In the genomic region with DNA sequence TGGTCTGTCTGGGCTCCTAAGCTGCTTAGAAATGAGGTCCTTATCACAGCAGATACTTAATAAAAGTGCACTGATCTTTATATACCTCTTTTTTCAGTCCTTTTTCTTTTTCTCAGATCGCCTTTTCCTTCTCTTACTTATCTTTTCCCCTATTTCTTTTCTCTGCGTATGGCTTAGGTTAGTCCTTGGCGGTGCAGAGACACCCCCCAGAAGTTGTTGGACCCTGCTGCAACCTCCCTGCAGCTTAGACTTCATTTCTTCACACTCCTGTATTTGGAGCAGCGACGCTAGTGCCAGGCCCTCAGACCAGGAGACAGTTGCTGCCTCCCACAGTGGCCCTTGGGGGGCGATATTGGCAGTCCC, we compare ENCODE assay signal across 8 cellular contexts.
DNase-seq lines count a peak whose midpoint lies in the region; ATAC-seq and TF ChIP-seq lines count a peak whose summit lies in the region.

No MANE protein-coding gene starts in this region.

- H4K20me1 ChIP-seq in GM23338 (replicated peaks; ENCODE audit: insufficient read depth), result peaks cover 17% of the 10 kb centered on the region

- H3K4me1 Mint-ChIP-seq in GM23338, result peaks cover 21% of the 10 kb centered on the region
- H3K4me1 Mint-ChIP-seq in activated T-helper 1 cell treated with anti-CD3 and anti-CD28 coated beads, Interleukin-12 subunit alpha, Interleukin-12 subunit beta, Interleukin-2, Interleukin-4 antibody, amounts not matched to agents 30 ng/mL and 10 ng/mL and 1 ng/mL, durations not matched to agents 14 hours and 24 hours and 36 hours (ENCODE audit: low read depth), result peaks cover 48% of the 10 kb centered on the region
- peaks cover 43 to 72% of the 10 kb centered on the region in 2 donors for H3K4me1 Mint-ChIP-seq in stimulated activated naive B cell treated with anti-CD40 and anti-IgM and Interleukin-4, amounts not matched to agents 10 μg/mL and 1 μg/mL and 100 μg/mL, for 72 hours

- H3K4me1 ChIP-seq in GM23338 (ENCODE audit: insufficient read depth) (peaks cover 11% of the 10 kb centered on the region), right cardiac atrium (ENCODE audit: control insufficient read depth, insufficient read depth, low read length) (peaks cover 12% of the 10 kb centered on the region)

- H3K36me3 ChIP-seq in GM23338 (ENCODE audit: insufficient read depth), result no peaks in the 10 kb centered on the region

- H3K79me2 ChIP-seq in GM23338 (replicated peaks; ENCODE audit: insufficient read depth), result no peaks in the 10 kb centered on the region

- H3K4me3 Mint-ChIP-seq in GM23338, result peak overlapping the region; percentile 61
- peak overlapping the region; percentile 73 for H3K4me3 Mint-ChIP-seq in activated T-helper 1 cell treated with anti-CD3 and anti-CD28 coated beads, Interleukin-12 subunit alpha, Interleukin-12 subunit beta, Interleukin-2, Interleukin-4 antibody, amounts not matched to agents 30 ng/mL and 10 ng/mL and 1 ng/mL, durations not matched to agents 14 hours and 24 hours and 36 hours
- H3K4me3 Mint-ChIP-seq in stimulated activated naive B cell treated with anti-CD40 and anti-IgM and Interleukin-4, amounts not matched to agents 10 μg/mL and 1 μg/mL and 100 μg/mL, for 72 hours, result peak overlapping the region; percentile 76 to 78

- H2AFZ ChIP-seq in GM23338, result no peak overlapping the region

- peaks cover 8% of the 10 kb centered on the region for H3F3A ChIP-seq in GM23338 (replicated peaks; ENCODE audit: low read depth)

- H3K36me3 Mint-ChIP-seq in GM23338 (ENCODE audit: low read depth), result no peaks in the 10 kb centered on the region; the same call in 2 of the 3 replicates
- peaks cover 12% of the 10 kb centered on the region for H3K36me3 Mint-ChIP-seq in activated T-helper 1 cell treated with anti-CD3 and anti-CD28 coated beads, Interleukin-12 subunit alpha, Interleukin-12 subunit beta, Interleukin-2, Interleukin-4 antibody, amounts not matched to agents 30 ng/mL and 10 ng/mL and 1 ng/mL, durations not matched to agents 14 hours and 24 hours and 36 hours (ENCODE audit: low read depth)
- H3K36me3 Mint-ChIP-seq in stimulated activated naive B cell treated with anti-CD40 and anti-IgM and Interleukin-4, amounts not matched to agents 10 μg/mL and 1 μg/mL and 100 μg/mL, for 72 hours, result peaks cover 2 to 8% of the 10 kb centered on the region in 2 donors

- no peak overlapping the region for H3K27ac ChIP-seq in GM23338 (ENCODE audit: low read depth)
- H3K27ac ChIP-seq in right cardiac atrium (ENCODE audit: low read length), result peak overlapping the region; percentile 91

- H3K9me3 Mint-ChIP-seq in GM23338, result no peaks in the 10 kb centered on the region
- no peaks in the 10 kb centered on the region for H3K9me3 Mint-ChIP-seq in activated T-helper 1 cell treated with anti-CD3 and anti-CD28 coated beads, Interleukin-12 subunit alpha, Interleukin-12 subunit beta, Interleukin-2, Interleukin-4 antibody, amounts not matched to agents 30 ng/mL and 10 ng/mL and 1 ng/mL, durations not matched to agents 14 hours and 24 hours and 36 hours
- no peaks in the 10 kb centered on the region for H3K9me3 Mint-ChIP-seq in stimulated activated naive B cell treated with anti-CD40 and anti-IgM and Interleukin-4, amounts not matched to agents 10 μg/mL and 1 μg/mL and 100 μg/mL, for 72 hours

- peak; percentile 80 to 83 for TF ChIP-seq CTCF in GM23338 (conservative IDR thresholded peaks at IDR 0.05; ENCODE audit: low read depth in 2 of 2)

- H3K27me3 ChIP-seq in GM23338 (ENCODE audit: insufficient read depth) (peaks cover 20% of the 10 kb centered on the region), right cardiac atrium (ENCODE audit: control insufficient read depth, insufficient read depth) (no peaks in the 10 kb centered on the region)

- no peaks in the 10 kb centered on the region for H3K9me3 ChIP-seq in right cardiac atrium (ENCODE audit: control insufficient read depth, low read length)

- ATAC-seq in GM23338 (no peak), right cardiac atrium (no peak), GM19452 (IDR thresholded peaks at IDR 0.05; ENCODE audit: unreplicated experiment) (no peak)
- no peak for ATAC-seq in stimulated activated naive B cell treated with anti-CD40 and anti-IgM and Interleukin-4, amounts not matched to agents 10 μg/mL and 1 μg/mL and 100 μg/mL, for 72 hours (replicated peaks)

- H3K4me3 ChIP-seq in GM23338 (no peak overlapping the region), right cardiac atrium (ENCODE audit: low read length) (peak overlapping the region; percentile 6)

- WGBS in right cardiac atrium, result 37% methylated on average over 6 of the region's 6 CpGs

- no peak overlapping the region for H3K27ac Mint-ChIP-seq in GM23338
- peak overlapping the region; percentile 99 for H3K27ac Mint-ChIP-seq in activated T-helper 1 cell treated with anti-CD3 and anti-CD28 coated beads, Interleukin-12 subunit alpha, Interleukin-12 subunit beta, Interleukin-2, Interleukin-4 antibody, amounts not matched to agents 30 ng/mL and 10 ng/mL and 1 ng/mL, durations not matched to agents 14 hours and 24 hours and 36 hours
- peak overlapping the region; percentile 99 for H3K27ac Mint-ChIP-seq in stimulated activated naive B cell treated with anti-CD40 and anti-IgM and Interleukin-4, amounts not matched to agents 10 μg/mL and 1 μg/mL and 100 μg/mL, for 72 hours

- intact Hi-C loops in activated T-helper 1 cell treated with anti-CD3 and anti-CD28 coated beads, Interleukin-12 subunit alpha, Interleukin-12 subunit beta, Interleukin-2, Interleukin-4 antibody, amounts not matched to agents 30 ng/mL and 10 ng/mL and 1 ng/mL, durations not matched to agents 14 hours and 24 hours and 36 hours (cut with micrococcal nuclease), result loop anchor here (1.0 to 5.0 kb wide), 7 partner anchors 56 to 252 kb away; partner anchors contain the start of genes CENPV, NCOR1 and UBB
- intact Hi-C loops in right cardiac atrium (cut with DNase I), result no loop called here

- no peaks in the 10 kb centered on the region for H3K9me2 ChIP-seq in GM23338 (ENCODE audit: insufficient read depth)

- no peak for DNase-seq in GM23338 (ENCODE audit: low spot score)
- no peak for DNase-seq in activated T-helper 1 cell treated with anti-CD3 and anti-CD28 coated beads, Interleukin-12 subunit alpha, Interleukin-12 subunit beta, Interleukin-2, Interleukin-4 antibody, amounts not matched to agents 30 ng/mL and 10 ng/mL and 1 ng/mL, durations not matched to agents 14 hours and 24 hours and 36 hours (ENCODE audit: low spot score)
- no peak for DNase-seq in right cardiac atrium
- DNase-seq in stimulated activated naive B cell treated with anti-CD40 and anti-IgM and Interleukin-4, amounts not matched to agents 10 μg/mL and 1 μg/mL and 100 μg/mL, for 72 hours, result no peak
- DNase-seq in NCI-H446 (lab: John Stamatoyannopoulos, UW), result no peak
- no peak for DNase-seq in kidney tubule cell (ENCODE audit: low spot score)
- DNase-seq in NCI-H2107 (lab: John Stamatoyannopoulos, UW), result no peak

- H3K27me3 Mint-ChIP-seq in GM23338 (ENCODE audit: insufficient read depth, low read depth, poor library complexity), result peaks cover 10% of the 10 kb centered on the region
- H3K27me3 Mint-ChIP-seq in activated T-helper 1 cell treated with anti-CD3 and anti-CD28 coated beads, Interleukin-12 subunit alpha, Interleukin-12 subunit beta, Interleukin-2, Interleukin-4 antibody, amounts not matched to agents 30 ng/mL and 10 ng/mL and 1 ng/mL, durations not matched to agents 14 hours and 24 hours and 36 hours (ENCODE audit: insufficient read depth), result no peaks in the 10 kb centered on the region
- H3K27me3 Mint-ChIP-seq in stimulated activated naive B cell treated with anti-CD40 and anti-IgM and Interleukin-4, amounts not matched to agents 10 μg/mL and 1 μg/mL and 100 μg/mL, for 72 hours, result no peaks in the 10 kb centered on the region

- 0 out of 2 replicates have a peak overlapping the region, but pooled peaks have one; percentile 50 for H3K4me2 ChIP-seq in GM23338

TF ChIP-seq in GM23338, 12 proteins besides CTCF, POLR2A, EP300 and RAD21 (continues in another document):
- TF ChIP-seq JUNB (IDR thresholded peaks at IDR 0.05; ENCODE audit: unreplicated experiment), result no peak
- no peak for TF ChIP-seq STAT1 (IDR thresholded peaks at IDR 0.05; ENCODE audit: unreplicated experiment)
- TF ChIP-seq, protein P1, sequence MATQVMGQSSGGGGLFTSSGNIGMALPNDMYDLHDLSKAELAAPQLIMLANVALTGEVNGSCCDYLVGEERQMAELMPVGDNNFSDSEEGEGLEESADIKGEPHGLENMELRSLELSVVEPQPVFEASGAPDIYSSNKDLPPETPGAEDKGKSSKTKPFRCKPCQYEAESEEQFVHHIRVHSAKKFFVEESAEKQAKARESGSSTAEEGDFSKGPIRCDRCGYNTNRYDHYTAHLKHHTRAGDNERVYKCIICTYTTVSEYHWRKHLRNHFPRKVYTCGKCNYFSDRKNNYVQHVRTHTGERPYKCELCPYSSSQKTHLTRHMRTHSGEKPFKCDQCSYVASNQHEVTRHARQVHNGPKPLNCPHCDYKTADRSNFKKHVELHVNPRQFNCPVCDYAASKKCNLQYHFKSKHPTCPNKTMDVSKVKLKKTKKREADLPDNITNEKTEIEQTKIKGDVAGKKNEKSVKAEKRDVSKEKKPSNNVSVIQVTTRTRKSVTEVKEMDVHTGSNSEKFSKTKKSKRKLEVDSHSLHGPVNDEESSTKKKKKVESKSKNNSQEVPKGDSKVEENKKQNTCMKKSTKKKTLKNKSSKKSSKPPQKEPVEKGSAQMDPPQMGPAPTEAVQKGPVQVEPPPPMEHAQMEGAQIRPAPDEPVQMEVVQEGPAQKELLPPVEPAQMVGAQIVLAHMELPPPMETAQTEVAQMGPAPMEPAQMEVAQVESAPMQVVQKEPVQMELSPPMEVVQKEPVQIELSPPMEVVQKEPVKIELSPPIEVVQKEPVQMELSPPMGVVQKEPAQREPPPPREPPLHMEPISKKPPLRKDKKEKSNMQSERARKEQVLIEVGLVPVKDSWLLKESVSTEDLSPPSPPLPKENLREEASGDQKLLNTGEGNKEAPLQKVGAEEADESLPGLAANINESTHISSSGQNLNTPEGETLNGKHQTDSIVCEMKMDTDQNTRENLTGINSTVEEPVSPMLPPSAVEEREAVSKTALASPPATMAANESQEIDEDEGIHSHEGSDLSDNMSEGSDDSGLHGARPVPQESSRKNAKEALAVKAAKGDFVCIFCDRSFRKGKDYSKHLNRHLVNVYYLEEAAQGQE (IDR thresholded peaks at IDR 0.05; ENCODE audit: unreplicated experiment), result no peak
- no peak; the same call in 1 of the 2 replicates for TF ChIP-seq CREB1 (CRISPR knock-in tag; IDR thresholded peaks at IDR 0.05; ENCODE audit: low read depth)
- TF ChIP-seq POLR2AphosphoS5 (IDR thresholded peaks at IDR 0.05; ENCODE audit: low read depth), result no peak
- no peak for TF ChIP-seq EZH2 (IDR thresholded peaks at IDR 0.05; ENCODE audit: low read depth, unreplicated experiment)
- TF ChIP-seq EZH2phosphoT487 (IDR thresholded peaks at IDR 0.05; ENCODE audit: unreplicated experiment), result no peak
- no peak for TF ChIP-seq ZNF114 (CRISPR knock-in tag; IDR thresholded peaks at IDR 0.05)
